17 cellular contexts compared by ENCODE assay signal in genomic region chr10:80700252-80700651, GRCh38.
DNase-seq lines count a peak whose midpoint lies in the region; ATAC-seq, FAIRE-seq and TF ChIP-seq lines count a peak whose summit lies in the region.
"Had no signal": no experiment of that assay in that cellular context is flagged by ENCODE, and none has a peak within 500 bp of the region (broad histone marks: within the 10 kb centered on the region; RNA-seq: fewer than 3 reads in every experiment).

No MANE protein-coding gene starts in this region.

- peaks cover 6% of the 10 kb centered on the region for H3K27me3 Mint-ChIP-seq in stimulated activated naive CD8-positive, alpha-beta T cell treated with anti-CD3 and anti-CD28 coated beads, Interleukin-15, amount 100 ng/mL, for 72 hours
- peaks cover 5% of the 10 kb centered on the region for H3K27me3 Mint-ChIP-seq in endothelial cell (ENCODE audit: unreplicated experiment)

- ATAC-seq in stimulated activated naive CD8-positive, alpha-beta T cell treated with anti-CD3 and anti-CD28 coated beads, Interleukin-15, amount 100 ng/mL, for 72 hours: no peak
- no peak for ATAC-seq in stimulated activated naive CD8-positive, alpha-beta T cell treated with anti-CD3 and anti-CD28 coated beads, Interleukin-15, Interleukin-2, amounts not matched to agents 100 U/mL and 50 U/mL, for 24 hours
- ATAC-seq in HG02970 (IDR thresholded peaks at IDR 0.05; ENCODE audit: low FRiP score, unreplicated experiment): no peak

- no peaks in the 10 kb centered on the region for H3K9me3 ChIP-seq in H1 (ENCODE audit: insufficient read depth in 2 of 2, low read depth in 1 of 2, low read length in 1 of 2)
- H3K9me3 ChIP-seq: SJSA1 had no signal

- H3K4ac ChIP-seq in H1 (replicated peaks; ENCODE audit: insufficient read length, low read depth, low read length): no peak overlapping the region

- TF ChIP-seq EP300 in H1 (IDR thresholded peaks at IDR 0.05; ENCODE audit: borderline replicate concordance in 1 of 2, low read depth in 2 of 2, low read length in 2 of 2): no peak

- H3K18ac ChIP-seq in H1 (ENCODE audit: extremely low read depth, low read length): peak overlapping the region; percentile 24; the same call in 1 of the 2 replicates

- H3K36me3 Mint-ChIP-seq in endothelial cell (ENCODE audit: low read depth, unreplicated experiment): no peaks in the 10 kb centered on the region
- H3K36me3 Mint-ChIP-seq: CD8-positive, alpha-beta memory T cell had no signal

- no peak overlapping the region for H3K4me2 ChIP-seq in H1 (ENCODE audit: insufficient read depth in 1 of 2, low read depth in 2 of 2, low read length in 2 of 2)
- H3K4me2 ChIP-seq: KMS-11, PC-9 had no signal

- no peaks in the 10 kb centered on the region for H4K20me1 ChIP-seq in H1 (replicated peaks in 1 of 2; ENCODE audit: control insufficient read depth in 1 of 2, insufficient read depth in 2 of 2, low read length in 2 of 2)

- TF ChIP-seq CTCF in H1 (IDR thresholded peaks at IDR 0.05; ENCODE audit: control extremely low read depth in 1 of 3, insufficient read depth in 1 of 3, low read depth in 1 of 3, low read length in 3 of 3) (no peak), endothelial cell (IDR thresholded peaks at IDR 0.05; ENCODE audit: unreplicated experiment) (no peak)

- no peak overlapping the region for H2AFZ ChIP-seq in H1 (ENCODE audit: low read length)
- H2AFZ ChIP-seq: GM23248, PC-9 had no signal

- no peak overlapping the region for H4K5ac ChIP-seq in H1 (ENCODE audit: insufficient read length, low read depth, low read length)

- no peak overlapping the region for H3K14ac ChIP-seq in H1 (ENCODE audit: insufficient read length)

- no peak overlapping the region for H2BK20ac ChIP-seq in H1 (ENCODE audit: low read length)

- no peaks in the 10 kb centered on the region for H3K79me2 ChIP-seq in H1 (ENCODE audit: control insufficient read depth in 1 of 2, insufficient read depth in 2 of 2, low read length in 2 of 2)

- POLR2A ChIA-PET in H1 (lab: Charles Lee; ENCODE audit: partially characterized antibody): no interaction called here

- H3K4me3 ChIP-seq in H1 (ENCODE audit: extremely low read depth in 1 of 4, insufficient read depth in 2 of 4, low read depth in 3 of 4, low read length in 4 of 4): no peak overlapping the region
- H3K4me3 ChIP-seq: GM23248, PC-9, SJSA1 had no signal

- H2BK15ac ChIP-seq in H1 (ENCODE audit: low read length): no peak overlapping the region; the same call in 1 of the 2 replicates

- WGBS in H1 (ENCODE audit: extremely low coverage in 1 of 2, insufficient coverage in 1 of 2, insufficient read length in 1 of 2, insufficient replicate concordance in 2 of 2, low coverage in 1 of 2, low lambda C conversion rate in 2 of 2, missing lambda C conversion rate in 1 of 2), 2 experiments: 88% methylated on average over 3 of the region's 3 CpGs; no CpG with 5 or more reads in 1 of the 2 experiments

- DNase-seq in NCI-H1105 treated with DMSO at 0.1 percent for 48 hours (lab: John Stamatoyannopoulos, UW) (peak; percentile 16), NCI-H1105 (lab: John Stamatoyannopoulos, UW) (no peak), H1 (ENCODE audit: low read depth in 1 of 2, low spot score in 2 of 2) (no peak), CD1c-positive myeloid dendritic cell (ENCODE audit: extremely low spot score) (no peak), endothelial cell (ENCODE audit: low spot score) (no peak)
- no peak for DNase-seq in stimulated activated naive CD8-positive, alpha-beta T cell treated with anti-CD3 and anti-CD28 coated beads, Interleukin-15, amount 100 ng/mL, for 72 hours
- DNase-seq in stimulated activated naive CD8-positive, alpha-beta T cell treated with anti-CD3 and anti-CD28 coated beads, Interleukin-15, Interleukin-2, amounts not matched to agents 100 U/mL and 50 U/mL, for 24 hours: no peak

- H2BK12ac ChIP-seq in H1 (ENCODE audit: low read depth, low read length): peak overlapping the region; percentile 12; the same call in 1 of the 2 replicates

- CTCF ChIA-PET in H1 (lab: Charles Lee; ENCODE audit: partially characterized antibody): interaction anchor here (0.6 to 5.5 kb wide), 49 partner anchors 8 to 479 kb away, joined by 3 to 73 read pairs (median 5); no protein-coding TSS in a partner anchor

- TF ChIP-seq RAD21 in H1 (IDR thresholded peaks at IDR 0.05 in 1 of 2, conservative IDR thresholded peaks at IDR 0.05 in 1 of 2; ENCODE audit: low read depth in 2 of 2, low read length in 2 of 2): no peak

- no peak overlapping the region for H3K4me3 Mint-ChIP-seq in stimulated activated naive CD8-positive, alpha-beta T cell treated with anti-CD3 and anti-CD28 coated beads, Interleukin-15, amount 100 ng/mL, for 72 hours
- no peak overlapping the region for H3K4me3 Mint-ChIP-seq in endothelial cell (ENCODE audit: unreplicated experiment)
- H3K4me3 Mint-ChIP-seq: B cell; CD8-positive, alpha-beta memory T cell; H9 had no signal

- FAIRE-seq in H1 (lab: Jason Lieb, UNC): no peak

- no peaks in the 10 kb centered on the region for H3K79me1 ChIP-seq in H1 (ENCODE audit: low read depth, low read length)

- no peaks in the 10 kb centered on the region for H3K9me3 Mint-ChIP-seq in stimulated activated naive CD8-positive, alpha-beta T cell treated with anti-CD3 and anti-CD28 coated beads, Interleukin-15, amount 100 ng/mL, for 72 hours
- no peaks in the 10 kb centered on the region for H3K9me3 Mint-ChIP-seq in endothelial cell (ENCODE audit: unreplicated experiment)
- H3K9me3 Mint-ChIP-seq: CD8-positive, alpha-beta memory T cell; H9 had no signal

- no peak overlapping the region for H2AK5ac ChIP-seq in H1 (ENCODE audit: low read depth, low read length)

- peak overlapping the region; percentile 45; the same call in 1 of the 2 replicates for H4K8ac ChIP-seq in H1 (ENCODE audit: extremely low read depth, insufficient read depth, low read length)

- TF ChIP-seq POLR2A in H1 (IDR thresholded peaks at IDR 0.05; ENCODE audit: control extremely low read depth in 1 of 2, low read depth in 2 of 2, low read length in 2 of 2): no peak

- H3K23ac ChIP-seq in H1 (ENCODE audit: insufficient read length): no peak overlapping the region

- H4K91ac ChIP-seq in H1 (replicated peaks; ENCODE audit: insufficient read length, low read length): no peak overlapping the region

- H3K9ac ChIP-seq in H1 (replicated peaks in 1 of 4; ENCODE audit: extremely low read depth in 1 of 4, low read depth in 3 of 4, low read length in 3 of 4): no peak overlapping the region
- H3K9ac ChIP-seq: GM23248, KMS-11 had no signal

- H3K27ac Mint-ChIP-seq in stimulated activated naive CD8-positive, alpha-beta T cell treated with anti-CD3 and anti-CD28 coated beads, Interleukin-15, amount 100 ng/mL, for 72 hours: peak overlapping the region; percentile 5 to 12
- no peak overlapping the region for H3K27ac Mint-ChIP-seq in endothelial cell (ENCODE audit: unreplicated experiment)
- H3K27ac Mint-ChIP-seq: B cell; CD8-positive, alpha-beta memory T cell; H9 had no signal

- no peaks in the 10 kb centered on the region for H3K27me3 ChIP-seq in H1 (replicated peaks in 1 of 4; ENCODE audit: control insufficient read depth in 3 of 4, extremely low read depth in 1 of 4, insufficient read depth in 3 of 4, low read length in 3 of 4)
- H3K27me3 ChIP-seq: SJSA1 had no signal

- no peak overlapping the region for H3K27ac ChIP-seq in H1 (ENCODE audit: low read depth, low read length)
- H3K27ac ChIP-seq: 22Rv1, C4-2B, GM23248, KMS-11, PC-9, SJSA1 had no signal

- H2BK5ac ChIP-seq in H1 (ENCODE audit: low read depth, low read length): no peak overlapping the region; the same call in 1 of the 2 replicates

- H3K56ac ChIP-seq in H1 (replicated peaks; ENCODE audit: insufficient read length, low read depth, low read length): no peak overlapping the region

- peaks cover 7% of the 10 kb centered on the region for H3K4me1 Mint-ChIP-seq in stimulated activated naive CD8-positive, alpha-beta T cell treated with anti-CD3 and anti-CD28 coated beads, Interleukin-15, amount 100 ng/mL, for 72 hours
- H3K4me1 Mint-ChIP-seq in endothelial cell (ENCODE audit: unreplicated experiment): peaks cover 3% of the 10 kb centered on the region
- H3K4me1 Mint-ChIP-seq: B cell; CD8-positive, alpha-beta memory T cell had no signal

- H2BK120ac ChIP-seq in H1 (replicated peaks; ENCODE audit: low read depth, low read length): peak overlapping the region; percentile 50

- H3K23me2 ChIP-seq in H1 (ENCODE audit: low read depth, low read length): no peaks in the 10 kb centered on the region; the same call in 1 of the 2 replicates

- no peaks in the 10 kb centered on the region; a peak in 1 of 7 replicates for H3K4me1 ChIP-seq in H1 (replicated peaks in 1 of 4; ENCODE audit: control insufficient read depth in 3 of 4, insufficient read depth in 4 of 4, low read length in 3 of 4)
- H3K4me1 ChIP-seq: SJSA1 had no signal

- H3K36me3 ChIP-seq in H1 (ENCODE audit: control insufficient read depth in 2 of 4, insufficient read depth in 4 of 4, low read length in 3 of 4): no peaks in the 10 kb centered on the region
- H3K36me3 ChIP-seq: SJSA1 had no signal

TF ChIP-seq in H1, 55 proteins besides CTCF, POLR2A, EP300 and RAD21:
- TF ChIP-seq EGR1 (IDR thresholded peaks at IDR 0.05; ENCODE audit: borderline replicate concordance, low read depth, low read length) (no peak), CREB1 (IDR thresholded peaks at IDR 0.05) (no peak), GTF2F1 (IDR thresholded peaks at IDR 0.05; ENCODE audit: borderline replicate concordance, low read depth, low read length) (no peak), SP1 (IDR thresholded peaks at IDR 0.05; ENCODE audit: low read depth, low read length) (no peak), RBBP5 (IDR thresholded peaks at IDR 0.05; ENCODE audit: borderline replicate concordance, low read depth, low read length) (no peak), PHF8 (conservative IDR thresholded peaks at IDR 0.05; ENCODE audit: low read depth, low read length) (no peak), EZH2 (IDR thresholded peaks at IDR 0.05; ENCODE audit: low read depth, low read length, severe bottlenecking) (no peak), CEBPB (IDR thresholded peaks at IDR 0.05; ENCODE audit: low read depth, low read length) (no peak), RFX5 (IDR thresholded peaks at IDR 0.05; ENCODE audit: borderline replicate concordance, low read depth, low read length) (no peak), CTBP2 (IDR thresholded peaks at IDR 0.05; ENCODE audit: borderline replicate concordance, insufficient read depth, insufficient read length, low read length) (no peak), RNF2 (IDR thresholded peaks at IDR 0.05; ENCODE audit: borderline replicate concordance, low read depth, low read length, missing control alignments, poor library complexity, severe bottlenecking) (no peak), SRF (IDR thresholded peaks at IDR 0.05; ENCODE audit: low read depth, low read length) (no peak), SP4 (IDR thresholded peaks at IDR 0.05; ENCODE audit: low read length) (no peak), BACH1 (IDR thresholded peaks at IDR 0.05; ENCODE audit: low read length) (no peak), JUND (IDR thresholded peaks at IDR 0.05; ENCODE audit: low read length) (no peak), NANOG (IDR thresholded peaks at IDR 0.05; ENCODE audit: insufficient read depth, low read depth, low read length, poor library complexity, severe bottlenecking) (no peak)
